Comparison of ENCODE assay signal across 16 cellular contexts in the genomic region with DNA sequence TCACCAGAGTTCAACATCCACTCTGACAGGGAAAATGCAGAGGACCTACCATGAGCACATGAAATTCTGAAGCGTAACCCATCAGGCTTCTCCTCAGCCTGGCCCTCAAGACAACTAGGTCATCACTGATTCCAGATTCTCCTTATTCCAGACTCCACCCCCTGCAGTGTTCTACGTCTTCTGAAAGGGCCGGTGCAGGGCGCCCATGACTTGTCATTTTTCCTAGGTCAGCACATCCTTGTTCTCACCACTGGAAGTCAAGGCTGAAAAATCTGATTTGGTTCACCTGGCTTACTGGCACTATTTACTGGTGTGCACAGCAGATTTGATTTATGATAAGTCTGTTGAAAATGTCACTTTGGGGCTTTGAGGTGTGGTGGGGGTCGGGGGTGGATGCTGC.
DNase-seq lines count a peak whose midpoint lies in the region; ATAC-seq and TF ChIP-seq lines count a peak whose summit lies in the region.
"Had no signal": no experiment of that assay in that cellular context is flagged by ENCODE, and none has a peak within 500 bp of the region (broad histone marks: within the 10 kb centered on the region; RNA-seq: fewer than 3 reads in every experiment).

No MANE protein-coding gene starts in this region.

- H3K9ac ChIP-seq in MM.1S (ENCODE audit: low read length): no peak overlapping the region
- H3K9ac ChIP-seq: BLaER1, GM23248 had no signal

- peak; percentile 52 for DNase-seq in CD1c-positive myeloid dendritic cell (ENCODE audit: extremely low spot score)
- DNase-seq in HL-60 (ENCODE audit: low read depth in 1 of 2, low spot score in 1 of 2): no peak
- DNase-seq in central memory CD8-positive, alpha-beta T cell (ENCODE audit: low spot score in 2 of 2): no peak
- DNase-seq in stimulated activated effector memory CD8-positive, alpha-beta T cell treated with anti-CD3 and anti-CD28 coated beads, Interleukin-12 subunit alpha, Interleukin-12 subunit beta, amount 100 ng/mL, for 72 hours (ENCODE audit: low spot score in 2 of 2): no peak
- DNase-seq in MM.1S: no peak
- DNase-seq in GM10248 (ENCODE audit: extremely low spot score): no peak
- DNase-seq in dedifferentiated amniotic fluid mesenchymal stem cell (ENCODE audit: extremely low spot score): no peak
- DNase-seq: DMS53, GM23248, KG1, NCI-H1105 treated with DMSO at 0.1 percent for 48 hours, NCI-H187, NCI-H446, SIG-M5 had no signal

- TF ChIP-seq CTCF in HL-60 (IDR thresholded peaks at IDR 0.05; ENCODE audit: insufficient read depth, low read length): no peak
- no peak for TF ChIP-seq CTCF in MM.1S (IDR thresholded peaks at IDR 0.05; ENCODE audit: low read length)
- no peak for TF ChIP-seq CTCF in GM10248 (IDR thresholded peaks at IDR 0.05; ENCODE audit: control extremely low read depth, extremely low read depth, low read depth, missing control alignments)

- H3K9me2 ChIP-seq in MM.1S (replicated peaks; ENCODE audit: insufficient read depth, low read length): no peaks in the 10 kb centered on the region

- H3K27ac Mint-ChIP-seq in central memory CD8-positive, alpha-beta T cell (ENCODE audit: low read depth): peak overlapping the region; percentile 32
- H3K27ac Mint-ChIP-seq in stimulated activated effector memory CD8-positive, alpha-beta T cell treated with anti-CD3 and anti-CD28 coated beads, Interleukin-12 subunit alpha, Interleukin-12 subunit beta, amount 100 ng/mL, for 72 hours: peak overlapping the region; percentile 85

- no peaks in the 10 kb centered on the region for H3K27me3 ChIP-seq in HL-60 (ENCODE audit: insufficient read depth, poor library complexity, severe bottlenecking)
- H3K27me3 ChIP-seq in MM.1S (replicated peaks; ENCODE audit: insufficient read depth, low read length): peaks cover 29% of the 10 kb centered on the region; the same call in 1 of the 2 replicates
- H3K27me3 ChIP-seq: BLaER1 had no signal

- H3F3A ChIP-seq in MM.1S (ENCODE audit: insufficient read depth, low read length): peaks cover 9% of the 10 kb centered on the region; the same call in 1 of the 2 replicates

- POLR2A ChIA-PET in GM10248 (lab: Yijun Ruan, JAX): interaction anchor here (0.7 kb wide), 1 partner anchor 245 kb away, joined by 3 read pairs; no protein-coding TSS in a partner anchor

- H3K9me3 Mint-ChIP-seq in central memory CD8-positive, alpha-beta T cell: no peaks in the 10 kb centered on the region
- no peaks in the 10 kb centered on the region for H3K9me3 Mint-ChIP-seq in stimulated activated effector memory CD8-positive, alpha-beta T cell treated with anti-CD3 and anti-CD28 coated beads, Interleukin-12 subunit alpha, Interleukin-12 subunit beta, amount 100 ng/mL, for 72 hours

- peaks cover 5% of the 10 kb centered on the region; the same call in 1 of the 2 replicates for H3K4me1 ChIP-seq in MM.1S (ENCODE audit: low read length)
- H3K4me1 ChIP-seq: BLaER1 had no signal

- no peaks in the 10 kb centered on the region for H3K79me2 ChIP-seq in MM.1S (ENCODE audit: low read length)

- CTCF ChIA-PET in GM10248 (lab: Yijun Ruan, JAX): interaction anchor here (1.7 to 3.2 kb wide), 2 partner anchors 13 to 203 kb away, joined by 4 to 12 read pairs; no protein-coding TSS in a partner anchor

- H3K4me2 ChIP-seq in MM.1S (ENCODE audit: low read depth, low read length): no peak overlapping the region
- H3K4me2 ChIP-seq: BLaER1 had no signal

- ATAC-seq in central memory CD8-positive, alpha-beta T cell (replicated peaks; ENCODE audit: extremely low read depth, poor library complexity, severe bottlenecking): no peak
- no peak for ATAC-seq in stimulated activated effector memory CD8-positive, alpha-beta T cell treated with anti-CD3 and anti-CD28 coated beads, Interleukin-12 subunit alpha, Interleukin-12 subunit beta, amount 100 ng/mL, for 72 hours
- ATAC-seq: Panc1 had no signal

- peak overlapping the region; percentile 75 for H3K4me3 Mint-ChIP-seq in central memory CD8-positive, alpha-beta T cell
- H3K4me3 Mint-ChIP-seq in stimulated activated effector memory CD8-positive, alpha-beta T cell treated with anti-CD3 and anti-CD28 coated beads, Interleukin-12 subunit alpha, Interleukin-12 subunit beta, amount 100 ng/mL, for 72 hours: no peak overlapping the region

- no peaks in the 10 kb centered on the region for H3K9me3 ChIP-seq in MM.1S (replicated peaks; ENCODE audit: insufficient read depth, low read length)
- H3K9me3 ChIP-seq: BLaER1 had no signal

- no peaks in the 10 kb centered on the region for H4K20me1 ChIP-seq in MM.1S (ENCODE audit: insufficient read depth, low read length)
- H4K20me1 ChIP-seq: BLaER1 had no signal

- no peak overlapping the region for H2AFZ ChIP-seq in MM.1S (ENCODE audit: low read length)
- H2AFZ ChIP-seq: GM23248 had no signal

- no peaks in the 10 kb centered on the region for H3K27me3 Mint-ChIP-seq in central memory CD8-positive, alpha-beta T cell

- no peak overlapping the region for H3K4me3 ChIP-seq in HL-60 (replicated peaks; ENCODE audit: insufficient read depth, low read length)
- H3K4me3 ChIP-seq in MM.1S (ENCODE audit: low read length): no peak overlapping the region
- H3K4me3 ChIP-seq: BLaER1, GM23248 had no signal

- no peaks in the 10 kb centered on the region for H3K36me3 ChIP-seq in MM.1S (replicated peaks; ENCODE audit: insufficient read depth, low read length)
- H3K36me3 ChIP-seq: BLaER1 had no signal

- H3K27ac ChIP-seq in HL-60 (replicated peaks) (peak overlapping the region; percentile 78), MM.1S (ENCODE audit: low read length) (no peak overlapping the region)
- H3K27ac ChIP-seq: BLaER1, GM23248 had no signal

- H3K36me3 Mint-ChIP-seq in central memory CD8-positive, alpha-beta T cell (ENCODE audit: insufficient read depth): peaks cover 6% of the 10 kb centered on the region
- peaks cover 8% of the 10 kb centered on the region for H3K36me3 Mint-ChIP-seq in stimulated activated effector memory CD8-positive, alpha-beta T cell treated with anti-CD3 and anti-CD28 coated beads, Interleukin-12 subunit alpha, Interleukin-12 subunit beta, amount 100 ng/mL, for 72 hours

- peaks cover 37% of the 10 kb centered on the region for H3K4me1 Mint-ChIP-seq in central memory CD8-positive, alpha-beta T cell
- H3K4me1 Mint-ChIP-seq in stimulated activated effector memory CD8-positive, alpha-beta T cell treated with anti-CD3 and anti-CD28 coated beads, Interleukin-12 subunit alpha, Interleukin-12 subunit beta, amount 100 ng/mL, for 72 hours: peaks cover 32% of the 10 kb centered on the region
